In genomic region chr1:223840254-223840653, GRCh38 we compare ENCODE assay signal across 20 cellular contexts. TPM values are rescaled to one million over a fixed set of nuclear protein-coding genes. Genes with fewer than 3 reads are reported as not detected.
DNase-seq lines count a peak whose midpoint lies in the region; ATAC-seq and TF ChIP-seq lines count a peak whose summit lies in the region.
"Had no signal": no experiment of that assay in that cellular context is flagged by ENCODE, and none has a peak within 500 bp of the region (broad histone marks: within the 10 kb centered on the region; RNA-seq: fewer than 3 reads in every experiment).

No MANE protein-coding gene starts in this region.

- no peak overlapping the region for H3K9ac ChIP-seq in Loucy (ENCODE audit: low read depth, low read length, poor library complexity, severe bottlenecking)
- H3K9ac ChIP-seq in endodermal cell (ENCODE audit: extremely low read depth, low read length, poor library complexity, severe bottlenecking), result no peak overlapping the region
- no peak overlapping the region for H3K9ac ChIP-seq in neural progenitor cell

- H3K4me1 ChIP-seq in CD4-positive, alpha-beta memory T cell (ENCODE audit: insufficient read depth, low read length), result peaks cover 79% of the 10 kb centered on the region
- peaks cover 64% of the 10 kb centered on the region for H3K4me1 ChIP-seq in Loucy (ENCODE audit: insufficient read depth, low read length, poor library complexity, severe bottlenecking)
- H3K4me1 ChIP-seq in endodermal cell (ENCODE audit: control insufficient read depth, insufficient read depth, low read length), result peaks cover 19% of the 10 kb centered on the region
- H3K4me1 ChIP-seq in neural progenitor cell, result peaks cover 54% of the 10 kb centered on the region
- H3K4me1 ChIP-seq in mucosa of descending colon (ENCODE audit: low read depth), result peaks cover 14% of the 10 kb centered on the region

- CTCF ChIA-PET in CD4-positive, alpha-beta memory T cell (lab: Charles Lee; ENCODE audit: partially characterized antibody), result interaction anchor here (1.2 to 2.3 kb wide), 3 partner anchors 15 to 91 kb away, joined by 4 to 7 read pairs (median 4); no protein-coding TSS in a partner anchor
- CTCF ChIA-PET in RWPE1 (lab: Yijun Ruan, JAX), result no interaction called here

- H3K4me2 ChIP-seq in Loucy (ENCODE audit: low read depth, low read length, poor library complexity, severe bottlenecking), result peak overlapping the region; percentile 33
- H3K4me2 ChIP-seq in neural progenitor cell, result peak overlapping the region; percentile 27

- H4K20me1 ChIP-seq in Loucy (ENCODE audit: insufficient read depth, low read length, poor library complexity, severe bottlenecking) (peaks cover 80% of the 10 kb centered on the region), neural progenitor cell (ENCODE audit: low read depth) (peaks cover 94% of the 10 kb centered on the region)

- H3K9me2 ChIP-seq in Loucy (replicated peaks; ENCODE audit: low read depth, low read length), result no peaks in the 10 kb centered on the region

- H3K4me3 Mint-ChIP-seq in CD4-positive, alpha-beta memory T cell, result peak overlapping the region in 1 of 8 donors; percentile 0
- H3K4me3 Mint-ChIP-seq in endodermal cell (no peak overlapping the region), neural progenitor cell (no peak overlapping the region)
- H3K4me3 Mint-ChIP-seq: CD8-positive, alpha-beta T cell had no signal

- H3K79me2 ChIP-seq in Loucy (ENCODE audit: insufficient read depth, low read length) (peaks cover 98% of the 10 kb centered on the region), neural progenitor cell (ENCODE audit: low read depth) (peaks cover 100% of the 10 kb centered on the region)

- no peak overlapping the region for H3K4me3 ChIP-seq in CD4-positive, alpha-beta memory T cell (ENCODE audit: low read length in 2 of 2)
- H3K4me3 ChIP-seq in Loucy (ENCODE audit: low read length, poor library complexity, severe bottlenecking) (peak overlapping the region; percentile 15), endodermal cell (ENCODE audit: low read length) (peak overlapping the region; percentile 2), neural progenitor cell (no peak overlapping the region), mucosa of descending colon (no peak overlapping the region)
- H3K4me3 ChIP-seq: left ventricle myocardium inferior, right atrium auricular region had no signal

- no peaks in the 10 kb centered on the region for H3K27me3 Mint-ChIP-seq in CD4-positive, alpha-beta memory T cell
- H3K27me3 Mint-ChIP-seq in endodermal cell (ENCODE audit: insufficient read depth) (no peaks in the 10 kb centered on the region), neural progenitor cell (ENCODE audit: insufficient read depth, low read depth) (peaks cover 5% of the 10 kb centered on the region)

- no peaks in the 10 kb centered on the region for H3K36me3 ChIP-seq in CD4-positive, alpha-beta memory T cell (ENCODE audit: insufficient read depth, low read length)
- no peaks in the 10 kb centered on the region for H3K36me3 ChIP-seq in Loucy (ENCODE audit: insufficient read depth, low read length)
- no peaks in the 10 kb centered on the region for H3K36me3 ChIP-seq in endodermal cell (ENCODE audit: control insufficient read depth, insufficient read depth, low read length)
- no peaks in the 10 kb centered on the region for H3K36me3 ChIP-seq in neural progenitor cell
- H3K36me3 ChIP-seq in mucosa of descending colon (ENCODE audit: low read depth), result no peaks in the 10 kb centered on the region
- H3K36me3 ChIP-seq: left ventricle myocardium inferior, right atrium auricular region had no signal

- no peak for DNase-seq in CD4-positive, alpha-beta memory T cell
- DNase-seq in endodermal cell (no peak), neural progenitor cell (ENCODE audit: low spot score) (no peak), HT-29 (ENCODE audit: low spot score) (no peak), RWPE1 (ENCODE audit: low spot score) (no peak), mucosa of descending colon (no peak), NCI-H345 (lab: John Stamatoyannopoulos, UW) (no peak)
- DNase-seq: activated CD4-positive, alpha-beta T cell treated with anti-CD3 and anti-CD28 coated beads, Interleukin-2, amount 50 U/mL, for 4 hours; activated naive CD4-positive, alpha-beta T cell treated with anti-CD3 and anti-CD28 coated beads, Interleukin-2, amount 50 U/mL, for 16 hours; activated T-cell treated with anti-CD3 and anti-CD28 coated beads for 4 hours; CD8-positive, alpha-beta T cell; DMS79 treated with DMSO at 0.1 percent for 48 hours; KG1; left ventricle myocardium inferior; NCI-H1694 treated with DMSO at 0.1 percent for 48 hours; NCI-H748 treated with DMSO at 0.1 percent for 48 hours; SHP77 treated with DMSO at 0.1 percent for 48 hours; stimulated activated CD8-positive, alpha-beta memory T cell treated with anti-CD3 and anti-CD28 coated beads, Interleukin-4, amount 100 ng/mL, for 48 hours had no signal

- H3K4me1 Mint-ChIP-seq in CD4-positive, alpha-beta memory T cell, result peaks cover 36 to 59% (median 43%) of the 10 kb centered on the region in 4 donors
- H3K4me1 Mint-ChIP-seq in endodermal cell, result peaks cover 35% of the 10 kb centered on the region
- H3K4me1 Mint-ChIP-seq in neural progenitor cell, result peaks cover 32% of the 10 kb centered on the region

- ATAC-seq in mucosa of descending colon, result no peak
- ATAC-seq: CD8-positive, alpha-beta T cell had no signal

- H3K27ac ChIP-seq in CD4-positive, alpha-beta memory T cell (ENCODE audit: low read depth, low read length), result no peak overlapping the region
- H3K27ac ChIP-seq in endodermal cell (ENCODE audit: low read depth, low read length), result no peak overlapping the region
- peak overlapping the region; percentile 77 for H3K27ac ChIP-seq in neural progenitor cell
- no peak overlapping the region for H3K27ac ChIP-seq in RWPE1
- H3K27ac ChIP-seq: left ventricle myocardium inferior, right atrium auricular region had no signal

- peak overlapping the region in 5 of 7 donors; percentile 28 to 69 (median 34) for H3K27ac Mint-ChIP-seq in CD4-positive, alpha-beta memory T cell
- H3K27ac Mint-ChIP-seq in endodermal cell (no peak overlapping the region), neural progenitor cell (no peak overlapping the region)
- H3K27ac Mint-ChIP-seq: CD8-positive, alpha-beta T cell had no signal

- H3K9me3 ChIP-seq in CD4-positive, alpha-beta memory T cell (ENCODE audit: control insufficient read depth in 1 of 2, low read length in 2 of 2), result no peaks in the 10 kb centered on the region
- H3K9me3 ChIP-seq in Loucy (ENCODE audit: insufficient read depth, low read depth, low read length) (no peaks in the 10 kb centered on the region), endodermal cell (ENCODE audit: control insufficient read depth, low read length) (no peaks in the 10 kb centered on the region), neural progenitor cell (ENCODE audit: low read depth) (no peaks in the 10 kb centered on the region), mucosa of descending colon (no peaks in the 10 kb centered on the region)
- H3K9me3 ChIP-seq: left ventricle myocardium inferior, right atrium auricular region had no signal

- TF ChIP-seq CTCF in Loucy (conservative IDR thresholded peaks at IDR 0.05; ENCODE audit: low read length) (no peak), endodermal cell (conservative IDR thresholded peaks at IDR 0.05) (no peak), neural progenitor cell (IDR thresholded peaks at IDR 0.05) (no peak), RWPE1 (conservative IDR thresholded peaks at IDR 0.05; ENCODE audit: low read depth) (no peak), mucosa of descending colon (IDR thresholded peaks at IDR 0.05) (no peak)

- intact Hi-C loops in CD4-positive, alpha-beta memory T cell (cut with micrococcal nuclease), result loop anchor here (10.0 kb wide), 1 partner anchor 345 kb away; the partner anchor contains the start of gene DEGS1
- intact Hi-C loops in mucosa of descending colon (cut with DNase I, micrococcal nuclease), result no loop called here

- H3K27me3 ChIP-seq in CD4-positive, alpha-beta memory T cell (ENCODE audit: insufficient read depth, low read length), result no peaks in the 10 kb centered on the region
- H3K27me3 ChIP-seq in Loucy (ENCODE audit: insufficient read depth, low read length, poor library complexity, severe bottlenecking) (no peaks in the 10 kb centered on the region), endodermal cell (ENCODE audit: control insufficient read depth, insufficient read depth, low read length, poor library complexity, severe bottlenecking) (no peaks in the 10 kb centered on the region), neural progenitor cell (no peaks in the 10 kb centered on the region)
- H3K27me3 ChIP-seq: right atrium auricular region had no signal

- POLR2A ChIA-PET in CD4-positive, alpha-beta memory T cell (lab: Charles Lee; ENCODE audit: partially characterized antibody), result interaction anchor here (1.3 kb wide), 1 partner anchor 28 kb away, joined by 5 read pairs; no protein-coding TSS in a partner anchor
- POLR2A ChIA-PET in RWPE1 (lab: Yijun Ruan, JAX; ENCODE audit: low non-redundant PET), result no interaction called here

- H2AFZ ChIP-seq in Loucy (ENCODE audit: low read length) (no peak overlapping the region), neural progenitor cell (replicated peaks) (no peak overlapping the region)

- no peaks in the 10 kb centered on the region for H3K9me3 Mint-ChIP-seq in CD4-positive, alpha-beta memory T cell
- no peaks in the 10 kb centered on the region for H3K9me3 Mint-ChIP-seq in endodermal cell
- peaks cover 3% of the 10 kb centered on the region for H3K9me3 Mint-ChIP-seq in neural progenitor cell
- H3K9me3 Mint-ChIP-seq: CD8-positive, alpha-beta T cell had no signal

- peaks cover 0 to 12% of the 10 kb centered on the region in 2 donors for H3K36me3 Mint-ChIP-seq in CD4-positive, alpha-beta memory T cell
- peaks cover 3% of the 10 kb centered on the region for H3K36me3 Mint-ChIP-seq in endodermal cell (ENCODE audit: low read depth)
- peaks cover 14% of the 10 kb centered on the region for H3K36me3 Mint-ChIP-seq in neural progenitor cell

- H3F3A ChIP-seq in Loucy (ENCODE audit: low read depth) (0 out of 2 replicates have a peak, but pooled peaks cover 3% of the 10 kb centered on the region), neural progenitor cell (ENCODE audit: low read depth) (peaks cover 53% of the 10 kb centered on the region)

RNA-seq across cellular contexts. Expression of gene TP53BP2, which starts 5.5 kb away (rescaled TPM):
- total RNA-seq in CD4-positive, alpha-beta memory T cell, result 10 to 100 TPM; 48.3 to 49.8 TPM
- 10 to 100 TPM in 1 of 2 donors, 1 to 10 TPM in 1; 8.5 to 19.3 TPM for polyA plus RNA-seq in CD4-positive, alpha-beta memory T cell
- total RNA-seq in endodermal cell (10 to 100 TPM; 53.6 to 59.8 TPM), neural progenitor cell (ENCODE audit: low replicate concordance) (52.6 and 56.3 TPM in 2 replicates), mucosa of descending colon (10 to 100 TPM; 30.6 to 34.5 (median 32.5) TPM)
- 40.4 TPM for polyA plus RNA-seq in endodermal cell (2013, experiment 1 of 2)
- 41.3 TPM for polyA plus RNA-seq in endodermal cell (2013, experiment 2 of 2)
- total RNA-seq in HT-29 (2014; rRNA removed; shearing (Covaris generic)), result 33.9 and 56.1 TPM in 2 replicates

Comparison
In these comparisons a context has a peak if more than half of its experiments do, and no peak if none do; other contexts are left out.
1. H3K4me3 ChIP-seq: peak in Loucy (single experiment) and endodermal cell (single experiment); none in CD4-positive, alpha-beta memory T cell (0 of 2), neural progenitor cell (single experiment) and mucosa of descending colon (single experiment).
2. H3K27ac Mint-ChIP-seq: peak in CD4-positive, alpha-beta memory T cell (5 of 7); none in endodermal cell (single experiment) and neural progenitor cell (single experiment).